Comparison of ENCODE assay signal across 22 cellular contexts in genomic region chr2:30030361-30030760, GRCh38.
DNase-seq lines count a peak whose midpoint lies in the region; ATAC-seq and TF ChIP-seq lines count a peak whose summit lies in the region.
"Had no signal": no experiment of that assay in that cellular context is flagged by ENCODE, and none has a peak within 500 bp of the region (broad histone marks: within the 10 kb centered on the region; RNA-seq: fewer than 3 reads in every experiment).

No MANE protein-coding gene starts in this region.

- H3F3A ChIP-seq in GM23338 (replicated peaks; ENCODE audit: low read depth) (no peaks in the 10 kb centered on the region), smooth muscle cell (ENCODE audit: low read depth) (no peaks in the 10 kb centered on the region)

- H3K9me2 ChIP-seq in GM23338 (ENCODE audit: insufficient read depth) (no peaks in the 10 kb centered on the region), Karpas-422 (replicated peaks; ENCODE audit: insufficient read depth, low read length) (no peaks in the 10 kb centered on the region)

- H3K9ac ChIP-seq in smooth muscle cell (ENCODE audit: low read depth) (no peak overlapping the region), Karpas-422 (ENCODE audit: low read length) (no peak overlapping the region)

- 73% methylated on average over 3 of the region's 3 CpGs for WGBS in smooth muscle cell (ENCODE audit: low lambda C conversion rate)

- H3K36me3 Mint-ChIP-seq in GM23338 (ENCODE audit: low read depth), result no peaks in the 10 kb centered on the region
- H3K36me3 Mint-ChIP-seq: CD14-positive monocyte had no signal

- no peaks in the 10 kb centered on the region for H3K9me3 Mint-ChIP-seq in GM23338
- H3K9me3 Mint-ChIP-seq: activated T-helper 17 cell treated with anti-CD3 and anti-CD28 coated beads, Interleukin-2, amount 50 U/mL, for 72 hours; nephron progenitor cell had no signal

- no peak for ATAC-seq in GM23338
- ATAC-seq: activated T-helper 17 cell treated with anti-CD3 and anti-CD28 coated beads, Interleukin-2, amount 50 U/mL, for 72 hours had no signal

- peaks cover 6% of the 10 kb centered on the region for H3K27me3 Mint-ChIP-seq in GM23338 (ENCODE audit: insufficient read depth, low read depth, poor library complexity)

- peak; percentile 3 for DNase-seq in GM23338 (ENCODE audit: low spot score)
- DNase-seq in NCI-H526 treated with DMSO at 0.1 percent for 48 hours (lab: John Stamatoyannopoulos, UW), result peak; percentile 40
- peak; percentile 5 for DNase-seq in iPS DF 4.7 (ENCODE audit: extremely low read depth, low spot score)
- DNase-seq in smooth muscle cell (lab: John Stamatoyannopoulos, UW; ENCODE audit: unreplicated experiment), result no peak
- DNase-seq in Karpas-422, result no peak
- no peak for DNase-seq in NCI-H2171 (lab: John Stamatoyannopoulos, UW)
- DNase-seq in NCI-H748 (lab: John Stamatoyannopoulos, UW; ENCODE audit: unreplicated experiment), result no peak
- DNase-seq: activated CD4-positive, alpha-beta T cell treated with anti-CD3 and anti-CD28 coated beads, Interleukin-2, amount 50 U/mL, for 4 hours; activated CD4-positive, CD25-positive, alpha-beta regulatory T cell; activated naive CD4-positive, alpha-beta T cell treated with anti-CD3 and anti-CD28 coated beads, Interleukin-2, amount 50 U/mL, for 16 hours; amniotic stem cell; brain microvascular endothelial cell; NCI-H1436 treated with DMSO at 0.1 percent for 48 hours; NCI-H2107; nephron progenitor cell; pancreas; Peyer's patch; SHP77 treated with DMSO at 0.1 percent for 48 hours; spleen had no signal

- H3K4me1 ChIP-seq in GM23338 (ENCODE audit: insufficient read depth) (peaks cover 14% of the 10 kb centered on the region), smooth muscle cell (ENCODE audit: low read depth) (peaks cover 9% of the 10 kb centered on the region), Karpas-422 (ENCODE audit: low read length) (no peaks in the 10 kb centered on the region)
- H3K4me1 ChIP-seq: pancreas, Peyer's patch, right atrium auricular region, spleen had no signal

- peaks cover 21% of the 10 kb centered on the region for H3K4me1 Mint-ChIP-seq in GM23338
- H3K4me1 Mint-ChIP-seq: activated T-helper 17 cell treated with anti-CD3 and anti-CD28 coated beads, Interleukin-2, amount 50 U/mL, for 72 hours; CD14-positive monocyte had no signal

- TF ChIP-seq CTCF in GM23338 (conservative IDR thresholded peaks at IDR 0.05; ENCODE audit: low read depth in 2 of 2) (no peak), smooth muscle cell (IDR thresholded peaks at IDR 0.05; ENCODE audit: borderline replicate concordance, insufficient read depth, poor library complexity, severe bottlenecking) (no peak)

- H3K9me3 ChIP-seq in smooth muscle cell (replicated peaks; ENCODE audit: low read depth), result no peaks in the 10 kb centered on the region
- H3K9me3 ChIP-seq in Karpas-422 (ENCODE audit: low read length), result no peaks in the 10 kb centered on the region
- H3K9me3 ChIP-seq: pancreas, Peyer's patch, right atrium auricular region, spleen had no signal

- no peak overlapping the region for H3K4me3 ChIP-seq in GM23338
- H3K4me3 ChIP-seq in smooth muscle cell, result no peak overlapping the region
- H3K4me3 ChIP-seq in Karpas-422 (ENCODE audit: low read length), result no peak overlapping the region
- H3K4me3 ChIP-seq: pancreas, Peyer's patch, right atrium auricular region, spleen had no signal

- H3K27me3 ChIP-seq in GM23338 (ENCODE audit: insufficient read depth) (no peaks in the 10 kb centered on the region), smooth muscle cell (ENCODE audit: low read depth) (peaks cover 17% of the 10 kb centered on the region), Karpas-422 (ENCODE audit: low read length) (no peaks in the 10 kb centered on the region)
- H3K27me3 ChIP-seq: Peyer's patch, right atrium auricular region had no signal

- no peak overlapping the region for H3K4me3 Mint-ChIP-seq in GM23338
- H3K4me3 Mint-ChIP-seq: activated T-helper 17 cell treated with anti-CD3 and anti-CD28 coated beads, Interleukin-2, amount 50 U/mL, for 72 hours; CD14-positive monocyte; nephron progenitor cell had no signal

- no peak overlapping the region for H3K27ac Mint-ChIP-seq in GM23338
- H3K27ac Mint-ChIP-seq: activated T-helper 17 cell treated with anti-CD3 and anti-CD28 coated beads, Interleukin-2, amount 50 U/mL, for 72 hours; CD14-positive monocyte; nephron progenitor cell had no signal

- H3K4me2 ChIP-seq in GM23338, result 0 out of 2 replicates have a peak overlapping the region, but pooled peaks have one; percentile 45
- H3K4me2 ChIP-seq in smooth muscle cell, result no peak overlapping the region
- H3K4me2 ChIP-seq in Karpas-422 (ENCODE audit: low read depth, low read length, poor library complexity, severe bottlenecking), result no peak overlapping the region

- no peaks in the 10 kb centered on the region for H4K20me1 ChIP-seq in GM23338 (replicated peaks; ENCODE audit: insufficient read depth)
- H4K20me1 ChIP-seq in smooth muscle cell (ENCODE audit: low read depth), result no peaks in the 10 kb centered on the region
- no peaks in the 10 kb centered on the region for H4K20me1 ChIP-seq in Karpas-422 (ENCODE audit: insufficient read depth, low read depth, low read length)

- H3K36me3 ChIP-seq in GM23338 (ENCODE audit: insufficient read depth) (no peaks in the 10 kb centered on the region), smooth muscle cell (ENCODE audit: low read depth) (no peaks in the 10 kb centered on the region), Karpas-422 (ENCODE audit: insufficient read depth, low read length) (no peaks in the 10 kb centered on the region)
- H3K36me3 ChIP-seq: brain microvascular endothelial cell, pancreas, Peyer's patch, right atrium auricular region, spleen had no signal

- H2AFZ ChIP-seq in GM23338, result no peak overlapping the region
- no peak overlapping the region for H2AFZ ChIP-seq in smooth muscle cell (ENCODE audit: low read depth)
- H2AFZ ChIP-seq in Karpas-422 (ENCODE audit: low read length), result no peak overlapping the region

- H3K27ac ChIP-seq in GM23338 (ENCODE audit: low read depth) (no peak overlapping the region), smooth muscle cell (ENCODE audit: low read depth) (peak overlapping the region; percentile 59), Karpas-422 (ENCODE audit: low read length) (no peak overlapping the region)
- H3K27ac ChIP-seq: brain microvascular endothelial cell, pancreas, Peyer's patch, right atrium auricular region, spleen had no signal

- H3K79me2 ChIP-seq in GM23338 (replicated peaks; ENCODE audit: insufficient read depth), result no peaks in the 10 kb centered on the region
- no peaks in the 10 kb centered on the region for H3K79me2 ChIP-seq in smooth muscle cell (ENCODE audit: low read depth)
- H3K79me2 ChIP-seq in Karpas-422 (ENCODE audit: low read length), result no peaks in the 10 kb centered on the region

TF ChIP-seq in GM23338, 12 proteins besides CTCF, POLR2A, EP300 and RAD21 (continues in another document):
- TF ChIP-seq STAT1 (IDR thresholded peaks at IDR 0.05; ENCODE audit: unreplicated experiment) (no peak), ZNF331 (CRISPR knock-in tag; IDR thresholded peaks at IDR 0.05; ENCODE audit: low read depth) (no peak), NANOG (IDR thresholded peaks at IDR 0.05; ENCODE audit: borderline replicate concordance) (no peak)

Comparison
In these comparisons a context has a peak if more than half of its experiments do, and no peak if none do; other contexts are left out.
1. DNase-seq: peak in GM23338 (single experiment), NCI-H526 treated with DMSO at 0.1 percent for 48 hours (single experiment) and iPS DF 4.7 (single experiment); none in smooth muscle cell (single experiment), Karpas-422 (single experiment), NCI-H2171 (single experiment) and NCI-H748 (single experiment).